In the genomic region with DNA sequence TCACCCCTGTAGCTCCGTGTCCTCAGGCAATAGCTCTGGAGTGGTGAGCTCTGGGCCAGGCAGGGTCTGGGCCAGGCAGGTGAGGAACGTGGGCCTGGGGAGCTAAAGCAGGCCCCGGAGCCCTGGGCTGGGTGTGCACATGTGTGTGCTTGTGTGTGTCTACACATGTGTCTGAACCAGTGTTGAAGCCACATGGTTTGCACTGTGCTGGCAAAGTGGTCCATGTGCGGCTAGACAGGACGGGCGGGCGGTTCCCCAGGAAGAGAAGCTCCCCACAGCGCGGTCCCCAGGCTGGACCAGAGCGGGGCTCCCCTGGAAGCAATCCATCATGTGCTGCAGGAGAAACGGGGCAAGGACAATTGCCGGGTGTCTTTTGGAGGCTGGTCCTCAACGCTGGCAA, we compare ENCODE assay signal across 22 cellular contexts.
A peak's percentile ranks its signal among the peaks of the same experiment; 100 is the strongest.
DNase-seq lines count a peak whose midpoint lies in the region; ATAC-seq, FAIRE-seq and TF ChIP-seq lines count a peak whose summit lies in the region.
"Had no signal": no experiment of that assay in that cellular context is flagged by ENCODE, and none has a peak within 500 bp of the region (broad histone marks: within the 10 kb centered on the region; RNA-seq: fewer than 3 reads in every experiment).

No MANE protein-coding gene starts in this region.

- H3K23me2 ChIP-seq in H9 (ENCODE audit: insufficient read length, low read depth, low read length, poor library complexity, severe bottlenecking) = no peaks in the 10 kb centered on the region
- no peaks in the 10 kb centered on the region; the same call in 1 of the 2 replicates for H3K23me2 ChIP-seq in H1 (ENCODE audit: low read depth, low read length)

- no peaks in the 10 kb centered on the region for H3K36me3 Mint-ChIP-seq in activated naive CD8-positive, alpha-beta T cell treated with anti-CD3 and anti-CD28 coated beads, Interleukin-2, amount 50 U/mL, for 24 hours (ENCODE audit: low read depth)
- no peaks in the 10 kb centered on the region for H3K36me3 Mint-ChIP-seq in activated naive CD8-positive, alpha-beta T cell treated with anti-CD3 and anti-CD28 coated beads for 36 hours
- H3K36me3 Mint-ChIP-seq in H9 (ENCODE audit: insufficient read depth in 1 of 3, low read depth in 3 of 3) = no peaks in the 10 kb centered on the region; a peak in 1 of 7 replicates
- H3K36me3 Mint-ChIP-seq: CD8-positive, alpha-beta T cell had no signal

- H3K14ac ChIP-seq in H9 (ENCODE audit: insufficient read depth, low read length) = 0 out of 2 replicates have a peak overlapping the region, but pooled peaks have one; percentile 6
- no peak overlapping the region for H3K14ac ChIP-seq in H1 (ENCODE audit: insufficient read length)

- H3K27ac ChIP-seq in H9 (ENCODE audit: insufficient read length, low read depth, low read length) (no peak overlapping the region), H1 (ENCODE audit: low read depth, low read length) (no peak overlapping the region), thoracic aorta (peak overlapping the region; percentile 21 to 71), PC-9 (no peak overlapping the region)
- H3K27ac ChIP-seq: 22Rv1, A549, GM23248 had no signal

- H3K79me2 ChIP-seq in H9 (ENCODE audit: insufficient read depth, low read length) (no peaks in the 10 kb centered on the region), H1 (ENCODE audit: control insufficient read depth in 1 of 2, insufficient read depth in 2 of 2, low read length in 2 of 2) (no peaks in the 10 kb centered on the region), PC-9 (ENCODE audit: low read depth) (no peaks in the 10 kb centered on the region)

- no peak overlapping the region for H3K4me3 Mint-ChIP-seq in activated naive CD8-positive, alpha-beta T cell treated with anti-CD3 and anti-CD28 coated beads, Interleukin-2, amount 50 U/mL, for 24 hours
- H3K4me3 Mint-ChIP-seq in activated naive CD8-positive, alpha-beta T cell treated with anti-CD3 and anti-CD28 coated beads for 36 hours = no peak overlapping the region
- no peak overlapping the region for H3K4me3 Mint-ChIP-seq in H9
- H3K4me3 Mint-ChIP-seq: CD8-positive, alpha-beta T cell; HFFc6 had no signal

- TF ChIP-seq CTCF in H9 (conservative IDR thresholded peaks at IDR 0.05) (no peak), H1 (IDR thresholded peaks at IDR 0.05; ENCODE audit: control extremely low read depth in 1 of 3, insufficient read depth in 1 of 3, low read depth in 1 of 3, low read length in 3 of 3) (no peak), thoracic aorta (IDR thresholded peaks at IDR 0.05) (no peak), PC-9 (conservative IDR thresholded peaks at IDR 0.05) (no peak)

- no peak overlapping the region for H2BK120ac ChIP-seq in H9 (ENCODE audit: low read depth, low read length, poor library complexity, severe bottlenecking)
- no peak overlapping the region for H2BK120ac ChIP-seq in H1 (replicated peaks; ENCODE audit: low read depth, low read length)

- H3K36me3 ChIP-seq in H1 (ENCODE audit: control insufficient read depth in 2 of 4, insufficient read depth in 4 of 4, low read length in 3 of 4) (no peaks in the 10 kb centered on the region), thoracic aorta (no peaks in the 10 kb centered on the region), PC-9 (ENCODE audit: low read depth) (no peaks in the 10 kb centered on the region)

- no peaks in the 10 kb centered on the region for H3K4me1 ChIP-seq in H9 (ENCODE audit: insufficient read depth, low read length)
- H3K4me1 ChIP-seq in H1 (replicated peaks in 1 of 4; ENCODE audit: control insufficient read depth in 3 of 4, insufficient read depth in 4 of 4, low read length in 3 of 4) = no peaks in the 10 kb centered on the region
- peaks cover 17 to 73% of the 10 kb centered on the region in 2 donors for H3K4me1 ChIP-seq in thoracic aorta (ENCODE audit: control insufficient read depth in 1 of 2, low read depth in 2 of 2)
- no peaks in the 10 kb centered on the region for H3K4me1 ChIP-seq in PC-9 (replicated peaks; ENCODE audit: insufficient read depth)
- H3K4me1 ChIP-seq: A549 had no signal

- H3K4ac ChIP-seq in H9 (ENCODE audit: low read depth, low read length) (no peak overlapping the region; the same call in 1 of the 2 replicates), H1 (replicated peaks; ENCODE audit: insufficient read length, low read depth, low read length) (no peak overlapping the region)

- no peak for TF ChIP-seq RAD21 in H1 (IDR thresholded peaks at IDR 0.05 in 1 of 2, conservative IDR thresholded peaks at IDR 0.05 in 1 of 2; ENCODE audit: low read depth in 2 of 2, low read length in 2 of 2)

- no peaks in the 10 kb centered on the region for H3K4me1 Mint-ChIP-seq in activated naive CD8-positive, alpha-beta T cell treated with anti-CD3 and anti-CD28 coated beads, Interleukin-2, amount 50 U/mL, for 24 hours
- H3K4me1 Mint-ChIP-seq in activated naive CD8-positive, alpha-beta T cell treated with anti-CD3 and anti-CD28 coated beads for 36 hours = no peaks in the 10 kb centered on the region
- H3K4me1 Mint-ChIP-seq in H9 = no peaks in the 10 kb centered on the region

- H4K20me1 ChIP-seq in H9 (ENCODE audit: control insufficient read depth, insufficient read depth, insufficient read length) (no peaks in the 10 kb centered on the region), H1 (replicated peaks in 1 of 2; ENCODE audit: control insufficient read depth in 1 of 2, insufficient read depth in 2 of 2, low read length in 2 of 2) (no peaks in the 10 kb centered on the region), PC-9 (ENCODE audit: insufficient read depth) (no peaks in the 10 kb centered on the region)

- no CpG with 5 or more reads among the region's 13 CpGs for WGBS in H9 (ENCODE audit: extremely low coverage, insufficient read length, low lambda C conversion rate)
- WGBS in H1 (ENCODE audit: extremely low coverage in 1 of 2, insufficient coverage in 1 of 2, insufficient read length in 1 of 2, insufficient replicate concordance in 2 of 2, low coverage in 1 of 2, low lambda C conversion rate in 2 of 2, missing lambda C conversion rate in 1 of 2), 2 experiments = 90% methylated on average over 13 of the region's 13 CpGs; no CpG with 5 or more reads in 1 of the 2 experiments

- H3K9ac ChIP-seq in H9 (ENCODE audit: extremely low read depth, insufficient read length, low read length) (no peak overlapping the region), H1 (replicated peaks in 1 of 4; ENCODE audit: extremely low read depth in 1 of 4, low read depth in 3 of 4, low read length in 3 of 4) (no peak overlapping the region)
- H3K9ac ChIP-seq: GM23248 had no signal

- FAIRE-seq in H1 (lab: Jason Lieb, UNC) = no peak
- FAIRE-seq: A549, GM12878, H54 had no signal

- no TSS peak for BruUV-seq in PC-9 (replicated peaks; lab: Mats Ljungman, UMichigan)

- POLR2A ChIA-PET in H1 (lab: Charles Lee; ENCODE audit: partially characterized antibody) (no interaction called here), PC-9 (lab: Charles Lee; ENCODE audit: unreplicated experiment) (no interaction called here)

- intact Hi-C loops in PC-9 (cut with micrococcal nuclease; ENCODE audit: unreplicated experiment) = no loop called here

- CTCF ChIA-PET in H1 (lab: Charles Lee; ENCODE audit: partially characterized antibody) = interaction anchor here (0.9 to 2.3 kb wide), 6 partner anchors 10 to 271 kb away, joined by 3 to 5 read pairs (median 3); no protein-coding TSS in a partner anchor
- CTCF ChIA-PET in PC-9 (lab: Charles Lee) = no interaction called here

- H2AK5ac ChIP-seq in H9 (ENCODE audit: insufficient read length, low read length) (no peak overlapping the region), H1 (ENCODE audit: low read depth, low read length) (no peak overlapping the region)

- H4K5ac ChIP-seq in H9 (ENCODE audit: insufficient read length, low read depth, low read length) = no peak overlapping the region
- H4K5ac ChIP-seq in H1 (ENCODE audit: insufficient read length, low read depth, low read length) = no peak overlapping the region

- H3F3A ChIP-seq in PC-9 (ENCODE audit: insufficient read depth, low read depth) = no peaks in the 10 kb centered on the region

- H2BK15ac ChIP-seq in H9 (ENCODE audit: low read depth, low read length) (no peak overlapping the region), H1 (ENCODE audit: low read length) (no peak overlapping the region)

- H2BK20ac ChIP-seq in H9 (ENCODE audit: low read depth, low read length, poor library complexity, severe bottlenecking) = no peak overlapping the region
- H2BK20ac ChIP-seq in H1 (ENCODE audit: low read length) = no peak overlapping the region

- TF ChIP-seq POLR2A in H1 (IDR thresholded peaks at IDR 0.05; ENCODE audit: control extremely low read depth in 1 of 2, low read depth in 2 of 2, low read length in 2 of 2) = no peak

- H3K23ac ChIP-seq in H9 (ENCODE audit: insufficient read length, low read depth, low read length) (no peak overlapping the region), H1 (ENCODE audit: insufficient read length) (no peak overlapping the region)

- DNase-seq in activated naive CD8-positive, alpha-beta T cell treated with anti-CD3 and anti-CD28 coated beads, Interleukin-2, amount 50 U/mL, for 24 hours = no peak
- no peak for DNase-seq in activated naive CD8-positive, alpha-beta T cell treated with anti-CD3 and anti-CD28 coated beads for 36 hours
- DNase-seq in H9 = no peak
- no peak for DNase-seq in H1 (ENCODE audit: low read depth in 1 of 2, low spot score in 2 of 2)
- DNase-seq in thoracic aorta (ENCODE audit: low spot score) = no peak
- DNase-seq in SK-N-DZ (ENCODE audit: low spot score) = no peak
- no peak for DNase-seq in PC-9
- DNase-seq in NCI-H1092 (lab: John Stamatoyannopoulos, UW) = no peak
- DNase-seq: AML-193; CD8-positive, alpha-beta T cell; COR-L47; DMS 273 treated with DMSO at 0.1 percent for 48 hours; DMS53; DND-41; EL; GM23248; HFFc6 had no signal

- peak; percentile 20 for ATAC-seq in activated naive CD8-positive, alpha-beta T cell treated with anti-CD3 and anti-CD28 coated beads, Interleukin-2, amount 50 U/mL, for 24 hours
- no peak for ATAC-seq in thoracic aorta (ENCODE audit: insufficient number of reproducible peaks, low FRiP score, low read depth)
- ATAC-seq: A549; CD8-positive, alpha-beta T cell; GM12878; HCT116 had no signal

- H4K8ac ChIP-seq in H9 (replicated peaks; ENCODE audit: insufficient read length, low read depth, low read length) (no peak overlapping the region), H1 (ENCODE audit: extremely low read depth, insufficient read depth, low read length) (peak overlapping the region; percentile 42; the same call in 1 of the 2 replicates)

- no peak overlapping the region for H3K27ac Mint-ChIP-seq in activated naive CD8-positive, alpha-beta T cell treated with anti-CD3 and anti-CD28 coated beads, Interleukin-2, amount 50 U/mL, for 24 hours
- no peak overlapping the region for H3K27ac Mint-ChIP-seq in activated naive CD8-positive, alpha-beta T cell treated with anti-CD3 and anti-CD28 coated beads for 36 hours
- no peak overlapping the region for H3K27ac Mint-ChIP-seq in H9
- H3K27ac Mint-ChIP-seq: CD8-positive, alpha-beta T cell; HFFc6 had no signal

- H2BK5ac ChIP-seq in H9 (ENCODE audit: insufficient read length, low read length) = no peak overlapping the region
- H2BK5ac ChIP-seq in H1 (ENCODE audit: low read depth, low read length) = no peak overlapping the region

- H3K27me3 Mint-ChIP-seq in activated naive CD8-positive, alpha-beta T cell treated with anti-CD3 and anti-CD28 coated beads, Interleukin-2, amount 50 U/mL, for 24 hours = peaks cover 25% of the 10 kb centered on the region
- peaks cover 38% of the 10 kb centered on the region for H3K27me3 Mint-ChIP-seq in activated naive CD8-positive, alpha-beta T cell treated with anti-CD3 and anti-CD28 coated beads for 36 hours
- no peaks in the 10 kb centered on the region; the same call in 1 of the 2 replicates for H3K27me3 Mint-ChIP-seq in H9 (ENCODE audit: low read depth)

- H3K9me3 ChIP-seq in H9 (ENCODE audit: control insufficient read depth, low read depth, low read length) (no peaks in the 10 kb centered on the region), H1 (ENCODE audit: insufficient read depth in 2 of 2, low read depth in 1 of 2, low read length in 1 of 2) (no peaks in the 10 kb centered on the region), thoracic aorta (no peaks in the 10 kb centered on the region), PC-9 (ENCODE audit: insufficient read depth, low read depth) (no peaks in the 10 kb centered on the region)
- H3K9me3 ChIP-seq: A549 had no signal

- TF ChIP-seq EP300 in H1 (IDR thresholded peaks at IDR 0.05; ENCODE audit: borderline replicate concordance in 1 of 2, low read depth in 2 of 2, low read length in 2 of 2) = no peak

- H3K9me3 Mint-ChIP-seq in activated naive CD8-positive, alpha-beta T cell treated with anti-CD3 and anti-CD28 coated beads, Interleukin-2, amount 50 U/mL, for 24 hours = no peaks in the 10 kb centered on the region
- no peaks in the 10 kb centered on the region for H3K9me3 Mint-ChIP-seq in activated naive CD8-positive, alpha-beta T cell treated with anti-CD3 and anti-CD28 coated beads for 36 hours
- H3K9me3 Mint-ChIP-seq in H9 = no peaks in the 10 kb centered on the region
- H3K9me3 Mint-ChIP-seq: CD8-positive, alpha-beta T cell had no signal

- H3K9me2 ChIP-seq in PC-9 (ENCODE audit: insufficient read depth) = no peaks in the 10 kb centered on the region

- no peaks in the 10 kb centered on the region for H3K79me1 ChIP-seq in H9 (ENCODE audit: insufficient read depth, low read depth, low read length, poor library complexity, severe bottlenecking)
- H3K79me1 ChIP-seq in H1 (ENCODE audit: low read depth, low read length) = no peaks in the 10 kb centered on the region

- H4K91ac ChIP-seq in H9 (ENCODE audit: insufficient read length, low read depth, low read length) (peak overlapping the region; percentile 39), H1 (replicated peaks; ENCODE audit: insufficient read length, low read length) (no peak overlapping the region)

- no peak overlapping the region for H3T11ph ChIP-seq in H9 (ENCODE audit: low read length)

- H3K18ac ChIP-seq in H9 (ENCODE audit: insufficient read length, low read depth, low read length) (no peak overlapping the region), H1 (ENCODE audit: extremely low read depth, low read length) (no peak overlapping the region)

- H2AFZ ChIP-seq in H9 (ENCODE audit: low read length) (no peak overlapping the region), H1 (ENCODE audit: low read length) (no peak overlapping the region), PC-9 (no peak overlapping the region)
- H2AFZ ChIP-seq: GM23248 had no signal

- no peak overlapping the region for H3K56ac ChIP-seq in H9 (ENCODE audit: insufficient read length, low read depth, low read length)
- H3K56ac ChIP-seq in H1 (replicated peaks; ENCODE audit: insufficient read length, low read depth, low read length) = no peak overlapping the region

- H3K27me3 ChIP-seq in H9 (ENCODE audit: insufficient read depth, low read length) = no peaks in the 10 kb centered on the region
- H3K27me3 ChIP-seq in H1 (replicated peaks in 1 of 4; ENCODE audit: control insufficient read depth in 3 of 4, extremely low read depth in 1 of 4, insufficient read depth in 3 of 4, low read length in 3 of 4) = no peaks in the 10 kb centered on the region
- no peaks in the 10 kb centered on the region for H3K27me3 ChIP-seq in thoracic aorta (replicated peaks; ENCODE audit: insufficient read depth)
- peaks cover 93% of the 10 kb centered on the region for H3K27me3 ChIP-seq in PC-9 (ENCODE audit: insufficient read depth, low read depth)

- H2BK12ac ChIP-seq in H9 (ENCODE audit: insufficient read length, low read depth, low read length) (no peak overlapping the region), H1 (ENCODE audit: low read depth, low read length) (no peak overlapping the region)

- H3K4me3 ChIP-seq in H1 (ENCODE audit: extremely low read depth in 1 of 4, insufficient read depth in 2 of 4, low read depth in 3 of 4, low read length in 4 of 4) (no peak overlapping the region), thoracic aorta (no peak overlapping the region), PC-9 (no peak overlapping the region)
- H3K4me3 ChIP-seq: A549, GM12878, GM23248 had no signal

- H3K4me2 ChIP-seq in H9 (ENCODE audit: insufficient read depth, insufficient read length, low read length) (no peak overlapping the region), H1 (ENCODE audit: insufficient read depth in 1 of 2, low read depth in 2 of 2, low read length in 2 of 2) (no peak overlapping the region), PC-9 (no peak overlapping the region)
- H3K4me2 ChIP-seq: A549 had no signal

Comparison
In these comparisons a context has a peak if more than half of its experiments do, and no peak if none do; other contexts are left out.
1. H3K27ac ChIP-seq: peak in thoracic aorta (2 of 2); none in H9 (single experiment), H1 (single experiment) and PC-9 (single experiment).